In the genomic region with DNA sequence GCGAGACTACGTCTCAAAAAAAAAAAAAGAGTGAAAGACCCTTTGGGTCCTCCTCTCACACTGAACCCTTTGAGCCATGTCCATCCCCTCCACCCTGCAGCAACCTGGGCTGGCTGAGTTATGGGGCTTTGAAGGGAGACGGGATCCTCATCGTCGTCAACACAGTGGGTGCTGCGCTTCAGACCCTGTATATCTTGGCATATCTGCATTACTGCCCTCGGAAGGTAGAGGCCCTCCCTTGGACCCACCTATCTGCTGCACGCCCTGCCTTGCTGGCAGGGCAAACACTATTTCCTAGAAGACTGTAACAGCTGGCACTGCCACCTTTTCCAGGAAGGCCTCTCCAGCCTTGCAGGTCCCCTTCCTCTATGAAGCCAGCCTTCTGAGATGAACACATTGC, we compare ENCODE assay signal across 2 cellular contexts.
TF ChIP-seq lines count a peak whose summit lies in the region.

No MANE protein-coding gene starts in this region.

TF ChIP-seq in A549, 52 proteins besides CTCF, POLR2A, EP300 and RAD21:
- TF ChIP-seq ZNF302 (CRISPR knock-in tag; IDR thresholded peaks at IDR 0.05) (no peak), HOXB5 (CRISPR knock-in tag; IDR thresholded peaks at IDR 0.05) (no peak), TP53 (CRISPR knock-in tag; IDR thresholded peaks at IDR 0.05) (no peak), MAFK (IDR thresholded peaks at IDR 0.05; ENCODE audit: partially characterized antibody) (no peak), GATA3 (IDR thresholded peaks at IDR 0.05; ENCODE audit: borderline replicate concordance) (no peak), HDAC2 (IDR thresholded peaks at IDR 0.05) (no peak), ESRRA (IDR thresholded peaks at IDR 0.05; ENCODE audit: borderline replicate concordance, low read length) (no peak), SREBF2 (IDR thresholded peaks at IDR 0.05) (no peak), CBX8 (IDR thresholded peaks at IDR 0.05) (no peak), ZSCAN20 (CRISPR knock-in tag; IDR thresholded peaks at IDR 0.05) (no peak), NFE2L2 (conservative IDR thresholded peaks at IDR 0.05; ENCODE audit: low read length) (no peak), JUN (IDR thresholded peaks at IDR 0.05) (no peak)
- TF ChIP-seq, protein P1, sequence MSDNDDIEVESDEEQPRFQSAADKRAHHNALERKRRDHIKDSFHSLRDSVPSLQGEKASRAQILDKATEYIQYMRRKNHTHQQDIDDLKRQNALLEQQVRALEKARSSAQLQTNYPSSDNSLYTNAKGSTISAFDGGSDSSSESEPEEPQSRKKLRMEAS (IDR thresholded peaks at IDR 0.05): no peak
- TF ChIP-seq, protein P2, sequence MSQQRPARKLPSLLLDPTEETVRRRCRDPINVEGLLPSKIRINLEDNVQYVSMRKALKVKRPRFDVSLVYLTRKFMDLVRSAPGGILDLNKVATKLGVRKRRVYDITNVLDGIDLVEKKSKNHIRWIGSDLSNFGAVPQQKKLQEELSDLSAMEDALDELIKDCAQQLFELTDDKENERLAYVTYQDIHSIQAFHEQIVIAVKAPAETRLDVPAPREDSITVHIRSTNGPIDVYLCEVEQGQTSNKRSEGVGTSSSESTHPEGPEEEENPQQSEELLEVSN (IDR thresholded peaks at IDR 0.05; ENCODE audit: borderline replicate concordance, low read depth): no peak
- TF ChIP-seq, protein P3, sequence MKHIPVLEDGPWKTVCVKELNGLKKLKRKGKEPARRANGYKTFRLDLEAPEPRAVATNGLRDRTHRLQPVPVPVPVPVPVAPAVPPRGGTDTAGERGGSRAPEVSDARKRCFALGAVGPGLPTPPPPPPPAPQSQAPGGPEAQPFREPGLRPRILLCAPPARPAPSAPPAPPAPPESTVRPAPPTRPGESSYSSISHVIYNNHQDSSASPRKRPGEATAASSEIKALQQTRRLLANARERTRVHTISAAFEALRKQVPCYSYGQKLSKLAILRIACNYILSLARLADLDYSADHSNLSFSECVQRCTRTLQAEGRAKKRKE (CRISPR knock-in tag; IDR thresholded peaks at IDR 0.05; ENCODE audit: low read depth): no peak
- TF ChIP-seq, protein P4, sequence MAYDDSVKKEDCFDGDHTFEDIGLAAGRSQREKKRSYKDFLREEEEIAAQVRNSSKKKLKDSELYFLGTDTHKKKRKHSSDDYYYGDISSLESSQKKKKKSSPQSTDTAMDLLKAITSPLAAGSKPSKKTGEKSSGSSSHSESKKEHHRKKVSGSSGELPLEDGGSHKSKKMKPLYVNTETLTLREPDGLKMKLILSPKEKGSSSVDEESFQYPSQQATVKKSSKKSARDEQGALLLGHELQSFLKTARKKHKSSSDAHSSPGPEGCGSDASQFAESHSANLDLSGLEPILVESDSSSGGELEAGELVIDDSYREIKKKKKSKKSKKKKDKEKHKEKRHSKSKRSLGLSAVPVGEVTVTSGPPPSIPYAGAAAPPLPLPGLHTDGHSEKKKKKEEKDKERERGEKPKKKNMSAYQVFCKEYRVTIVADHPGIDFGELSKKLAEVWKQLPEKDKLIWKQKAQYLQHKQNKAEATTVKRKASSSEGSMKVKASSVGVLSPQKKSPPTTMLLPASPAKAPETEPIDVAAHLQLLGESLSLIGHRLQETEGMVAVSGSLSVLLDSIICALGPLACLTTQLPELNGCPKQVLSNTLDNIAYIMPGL (CRISPR knock-in tag; IDR thresholded peaks at IDR 0.05; ENCODE audit: borderline replicate concordance): no peak
- TF ChIP-seq, protein P5, sequence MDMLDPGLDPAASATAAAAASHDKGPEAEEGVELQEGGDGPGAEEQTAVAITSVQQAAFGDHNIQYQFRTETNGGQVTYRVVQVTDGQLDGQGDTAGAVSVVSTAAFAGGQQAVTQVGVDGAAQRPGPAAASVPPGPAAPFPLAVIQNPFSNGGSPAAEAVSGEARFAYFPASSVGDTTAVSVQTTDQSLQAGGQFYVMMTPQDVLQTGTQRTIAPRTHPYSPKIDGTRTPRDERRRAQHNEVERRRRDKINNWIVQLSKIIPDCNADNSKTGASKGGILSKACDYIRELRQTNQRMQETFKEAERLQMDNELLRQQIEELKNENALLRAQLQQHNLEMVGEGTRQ (IDR thresholded peaks at IDR 0.05): no peak

TF ChIP-seq in HepG2, 621 proteins besides CTCF, POLR2A, EP300 and RAD21:
- TF ChIP-seq AGO2 (optimal IDR thresholded peaks at IDR 0.05; ENCODE audit: low read depth, low read length): peak; percentile 13
- TF ChIP-seq KDM2A (CRISPR knock-in tag; IDR thresholded peaks at IDR 0.05; ENCODE audit: borderline replicate concordance, low read depth): peak; percentile 4; the same call in 1 of the 2 replicates
- TF ChIP-seq YEATS2 (CRISPR knock-in tag; IDR thresholded peaks at IDR 0.05; ENCODE audit: borderline replicate concordance): no peak
- TF ChIP-seq MTA1 (CRISPR knock-in tag; IDR thresholded peaks at IDR 0.05; ENCODE audit: borderline replicate concordance): 0 out of 2 replicates have a peak, but pooled peaks have one; percentile 10
- TF ChIP-seq, protein P6, sequence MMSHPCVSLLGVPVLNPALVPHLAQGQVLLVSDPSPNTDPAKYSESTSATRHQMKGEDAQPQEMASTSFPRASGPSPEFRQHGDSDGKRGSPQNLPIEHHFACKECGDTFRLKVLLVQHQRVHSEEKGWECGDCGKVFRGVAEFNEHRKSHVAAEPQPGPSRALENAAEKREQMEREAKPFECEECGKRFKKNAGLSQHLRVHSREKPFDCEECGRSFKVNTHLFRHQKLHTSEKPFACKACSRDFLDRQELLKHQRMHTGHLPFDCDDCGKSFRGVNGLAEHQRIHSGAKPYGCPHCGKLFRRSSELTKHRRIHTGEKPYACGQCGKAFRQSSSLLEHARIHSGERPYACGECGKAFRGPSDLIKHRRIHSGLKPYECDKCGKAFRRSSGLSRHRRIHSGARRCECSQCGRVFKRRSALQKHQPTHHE (CRISPR knock-in tag; IDR thresholded peaks at IDR 0.05; ENCODE audit: borderline replicate concordance): 0 out of 2 replicates have a peak, but pooled peaks have one; percentile 7
